In genomic region chr2:120346667-120347358, GRCh38 we compare ENCODE assay signal across 9 cellular contexts. TPM values are rescaled to one million over a fixed set of nuclear protein-coding genes. Genes with fewer than 3 reads are reported as not detected.
DNase-seq lines count a peak whose midpoint lies in the region; ATAC-seq, FAIRE-seq and TF ChIP-seq lines count a peak whose summit lies in the region.
"Had no signal": no experiment of that assay in that cellular context is flagged by ENCODE, and none has a peak within 500 bp of the region (broad histone marks: within the 10 kb centered on the region; RNA-seq: fewer than 3 reads in every experiment).

No MANE protein-coding gene starts in this region.

- H3K14ac ChIP-seq in H1 (ENCODE audit: insufficient read length) = no peak overlapping the region

- H3K56ac ChIP-seq in H1 (replicated peaks; ENCODE audit: insufficient read length, low read depth, low read length) = no peak overlapping the region

- H3K79me2 ChIP-seq in H1 (ENCODE audit: control insufficient read depth in 1 of 2, insufficient read depth in 2 of 2, low read length in 2 of 2) = no peaks in the 10 kb centered on the region

- no peak for TF ChIP-seq RAD21 in H1 (IDR thresholded peaks at IDR 0.05 in 1 of 2, conservative IDR thresholded peaks at IDR 0.05 in 1 of 2; ENCODE audit: low read depth in 2 of 2, low read length in 2 of 2)

- no peak overlapping the region for H2BK20ac ChIP-seq in H1 (ENCODE audit: low read length)

- H3K23ac ChIP-seq in H1 (ENCODE audit: insufficient read length) = no peak overlapping the region

- H3K9ac ChIP-seq in H1 (replicated peaks in 1 of 4; ENCODE audit: extremely low read depth in 1 of 4, low read depth in 3 of 4, low read length in 3 of 4) = no peak overlapping the region

- H3K4me3 ChIP-seq in RWPE2 (ENCODE audit: severe bottlenecking) = no peak overlapping the region
- H3K4me3 ChIP-seq in H1 (ENCODE audit: extremely low read depth in 1 of 4, insufficient read depth in 2 of 4, low read depth in 3 of 4, low read length in 4 of 4) = peak overlapping the region; percentile 30 to 52 (median 38)
- H3K4me3 ChIP-seq in body of pancreas = no peak overlapping the region
- H3K4me3 ChIP-seq: SK-N-MC had no signal

- peak overlapping the region; percentile 64 for H4K8ac ChIP-seq in H1 (ENCODE audit: extremely low read depth, insufficient read depth, low read length)

- TF ChIP-seq CTCF in RWPE2 (IDR thresholded peaks at IDR 0.05; ENCODE audit: poor library complexity, severe bottlenecking) (no peak), H1 (IDR thresholded peaks at IDR 0.05; ENCODE audit: control extremely low read depth in 1 of 3, insufficient read depth in 1 of 3, low read depth in 1 of 3, low read length in 3 of 3) (no peak), body of pancreas (IDR thresholded peaks at IDR 0.05) (no peak)

- H3K27me3 Mint-ChIP-seq in naive thymus-derived CD8-positive, alpha-beta T cell = peaks cover 24 to 63% (median 48%) of the 10 kb centered on the region in 5 donors

- H3K36me3 ChIP-seq in RWPE2 (ENCODE audit: low read depth) (no peaks in the 10 kb centered on the region), H1 (ENCODE audit: control insufficient read depth in 2 of 4, insufficient read depth in 4 of 4, low read length in 3 of 4) (peaks cover 0 to 19% (median 0%) of the 10 kb centered on the region in 4 experiments; a peak in 2 of 8 replicates), body of pancreas (replicated peaks in 1 of 2; ENCODE audit: insufficient read depth in 1 of 2, low read depth in 2 of 2) (no peaks in the 10 kb centered on the region)

- peak overlapping the region; percentile 32; the same call in 1 of the 2 replicates for H3K18ac ChIP-seq in H1 (ENCODE audit: extremely low read depth, low read length)

- peaks cover 7 to 31% (median 28%) of the 10 kb centered on the region in 4 donors for H3K4me1 Mint-ChIP-seq in naive thymus-derived CD8-positive, alpha-beta T cell

- no peak overlapping the region for H3K4ac ChIP-seq in H1 (replicated peaks; ENCODE audit: insufficient read length, low read depth, low read length)

- H3K4me3 Mint-ChIP-seq in naive thymus-derived CD8-positive, alpha-beta T cell = peak overlapping the region; percentile 70 to 89 (median 83)

- peak overlapping the region in 1 of 10 donors; percentile 0 for H3K27ac Mint-ChIP-seq in naive thymus-derived CD8-positive, alpha-beta T cell

- peaks cover 3 to 8% of the 10 kb centered on the region in 2 experiments for H4K20me1 ChIP-seq in H1 (replicated peaks in 1 of 2; ENCODE audit: control insufficient read depth in 1 of 2, insufficient read depth in 2 of 2, low read length in 2 of 2)

- H2BK15ac ChIP-seq in H1 (ENCODE audit: low read length) = no peak overlapping the region; the same call in 1 of the 2 replicates

- H3K36me3 Mint-ChIP-seq in naive thymus-derived CD8-positive, alpha-beta T cell = peaks cover 0 to 2% (median 0%) of the 10 kb centered on the region in 3 donors

- H3K27me3 ChIP-seq in RWPE2 (ENCODE audit: insufficient read depth, poor library complexity, severe bottlenecking) (peaks cover 50% of the 10 kb centered on the region), H1 (replicated peaks in 1 of 4; ENCODE audit: control insufficient read depth in 3 of 4, extremely low read depth in 1 of 4, insufficient read depth in 3 of 4, low read length in 3 of 4) (peaks cover 55 to 96% (median 90%) of the 10 kb centered on the region in 4 experiments), body of pancreas (peaks cover 0 to 32% of the 10 kb centered on the region in 2 donors)

- peaks cover 13% of the 10 kb centered on the region; the same call in 1 of the 2 replicates for H3K23me2 ChIP-seq in H1 (ENCODE audit: low read depth, low read length)

- DNase-seq in DMS153 treated with DMSO at 0.1 percent for 48 hours (lab: John Stamatoyannopoulos, UW; ENCODE audit: unreplicated experiment) (peak; percentile 4), DMS153 (lab: John Stamatoyannopoulos, UW) (no peak), RWPE2 (ENCODE audit: low spot score) (no peak), H1 (ENCODE audit: low read depth in 1 of 2, low spot score in 2 of 2) (peak in 1 of 2 experiments; percentile 63), LoVo (ENCODE audit: low spot score) (no peak), body of pancreas (no peak)
- no peak for DNase-seq in naive thymus-derived CD8-positive, alpha-beta T cell

- H2BK5ac ChIP-seq in H1 (ENCODE audit: low read depth, low read length) = no peak overlapping the region

- no peak for TF ChIP-seq EP300 in H1 (IDR thresholded peaks at IDR 0.05; ENCODE audit: borderline replicate concordance in 1 of 2, low read depth in 2 of 2, low read length in 2 of 2)

- intact Hi-C loops in body of pancreas (cut with DNase I) = no loop called here

- H3K4me2 ChIP-seq in H1 (ENCODE audit: insufficient read depth in 1 of 2, low read depth in 2 of 2, low read length in 2 of 2) = peak overlapping the region; percentile 76 to 98

- CTCF ChIA-PET in H1 (lab: Charles Lee; ENCODE audit: partially characterized antibody) = interaction anchor here (0.6 to 9.9 kb wide), 17 partner anchors 11 to 792 kb away, joined by 3 to 118 read pairs (median 3); partner anchors contain the start of gene RALB

- H3K27ac ChIP-seq in RWPE2 (ENCODE audit: poor library complexity, severe bottlenecking) (no peak overlapping the region), H1 (ENCODE audit: low read depth, low read length) (no peak overlapping the region), body of pancreas (no peak overlapping the region)
- H3K27ac ChIP-seq: SK-N-MC had no signal

- H4K5ac ChIP-seq in H1 (ENCODE audit: insufficient read length, low read depth, low read length) = no peak overlapping the region

- H3K9me3 ChIP-seq in RWPE2 (ENCODE audit: severe bottlenecking) (no peaks in the 10 kb centered on the region), H1 (ENCODE audit: insufficient read depth in 2 of 2, low read depth in 1 of 2, low read length in 1 of 2) (no peaks in the 10 kb centered on the region), body of pancreas (no peaks in the 10 kb centered on the region)

- no peak overlapping the region for H2AK5ac ChIP-seq in H1 (ENCODE audit: low read depth, low read length)

- 6% methylated on average over 35 of the region's 54 CpGs; no CpG with 5 or more reads in 1 of the 2 experiments for WGBS in H1 (ENCODE audit: extremely low coverage in 1 of 2, insufficient coverage in 1 of 2, insufficient read length in 1 of 2, insufficient replicate concordance in 2 of 2, low coverage in 1 of 2, low lambda C conversion rate in 2 of 2, missing lambda C conversion rate in 1 of 2), 2 experiments
- WGBS in body of pancreas, 2 donors = 2 to 3% methylated on average over 43 to 54 of the region's 54 CpGs

- H3K79me1 ChIP-seq in H1 (ENCODE audit: low read depth, low read length) = no peaks in the 10 kb centered on the region

- H2BK12ac ChIP-seq in H1 (ENCODE audit: low read depth, low read length) = peak overlapping the region; percentile 68; the same call in 1 of the 2 replicates

- no peaks in the 10 kb centered on the region for H3K4me1 ChIP-seq in RWPE2 (ENCODE audit: insufficient read depth, poor library complexity, severe bottlenecking)
- H3K4me1 ChIP-seq in H1 (replicated peaks in 1 of 4; ENCODE audit: control insufficient read depth in 3 of 4, insufficient read depth in 4 of 4, low read length in 3 of 4) = peaks cover 11 to 46% (median 26%) of the 10 kb centered on the region in 4 experiments
- peaks cover 39% of the 10 kb centered on the region for H3K4me1 ChIP-seq in body of pancreas

- no peak overlapping the region for H2AFZ ChIP-seq in H1 (ENCODE audit: low read length)

- POLR2A ChIA-PET in H1 (lab: Charles Lee; ENCODE audit: partially characterized antibody) = interaction anchor here (0.9 to 1.5 kb wide), 2 partner anchors 88 to 728 kb away, joined by 3 to 4 read pairs; no protein-coding TSS in a partner anchor
- POLR2A ChIA-PET in naive thymus-derived CD8-positive, alpha-beta T cell (lab: Charles Lee) = interaction anchor here (0.6 kb wide), 1 partner anchor 1968 kb away, joined by 3 read pairs; no protein-coding TSS in a partner anchor

- FAIRE-seq in H1 (lab: Jason Lieb, UNC) = no peak

- H4K91ac ChIP-seq in H1 (replicated peaks; ENCODE audit: insufficient read length, low read length) = no peak overlapping the region

- H2BK120ac ChIP-seq in H1 (replicated peaks; ENCODE audit: low read depth, low read length) = no peak overlapping the region

- peaks cover 0 to 2% (median 0%) of the 10 kb centered on the region in 9 donors for H3K9me3 Mint-ChIP-seq in naive thymus-derived CD8-positive, alpha-beta T cell

- ATAC-seq in RWPE2 (ENCODE audit: low read depth) = peak; percentile 6; the same call in 1 of the 3 replicates
- peak in 1 of 2 donors; percentile 20 for ATAC-seq in naive thymus-derived CD8-positive, alpha-beta T cell
- no peak for ATAC-seq in HG03460 (IDR thresholded peaks at IDR 0.05; ENCODE audit: unreplicated experiment)
- no peak for ATAC-seq in body of pancreas

- no peak for TF ChIP-seq POLR2A in H1 (IDR thresholded peaks at IDR 0.05; ENCODE audit: control extremely low read depth in 1 of 2, low read depth in 2 of 2, low read length in 2 of 2)
- no peak for TF ChIP-seq POLR2A in body of pancreas (IDR thresholded peaks at IDR 0.05)

TF ChIP-seq in H1, 55 proteins besides CTCF, POLR2A, EP300 and RAD21:
- peak; percentile 66 for TF ChIP-seq RNF2 (IDR thresholded peaks at IDR 0.05; ENCODE audit: borderline replicate concordance, low read depth, low read length, missing control alignments, poor library complexity, severe bottlenecking)
- TF ChIP-seq EZH2 (IDR thresholded peaks at IDR 0.05; ENCODE audit: low read depth, low read length, severe bottlenecking) = peak; percentile 98
- TF ChIP-seq SIN3A (conservative IDR thresholded peaks at IDR 0.05 in 1 of 2, IDR thresholded peaks at IDR 0.05 in 1 of 2; ENCODE audit: low read depth in 1 of 2, low read length in 2 of 2) = no peak
- no peak for TF ChIP-seq CBX8 (IDR thresholded peaks at IDR 0.05; ENCODE audit: borderline replicate concordance, low read depth, low read length)
- peak; percentile 98 for TF ChIP-seq SUZ12 (IDR thresholded peaks at IDR 0.05; ENCODE audit: low read length)
TF ChIP-seq in H1: peak in this region for 3.

RNA-seq across cellular contexts. Expression of gene INHBB, which starts 0.9 kb away (rescaled TPM):
- total RNA-seq in H1 (2021; fragmentation: NEBNext Ultra II Directional; extraction: Animal tissue kit (Norgen Biotek cat#: 25700)) = 0.23 and 0.30 TPM in 2 replicates
- 0.24 and 0.32 TPM in 2 replicates for polyA plus RNA-seq in H1 (2011; rRNA removed)
- polyA plus RNA-seq in H1 (2011; cell fraction: cytosol; rRNA removed) = 0.25 TPM
- 0.44 TPM for polyA plus RNA-seq in H1 (2011; cell fraction: nucleus; rRNA removed)
- 0.27 to 0.51 TPM (median 0.42 TPM) in 4 replicates for polyA plus RNA-seq in H1 (2012, experiment 1 of 2)
- 0.31 TPM for polyA plus RNA-seq in H1 (2012, experiment 2 of 2)
- polyA plus RNA-seq in H1 (2013, experiment 1 of 2) = 0.10 TPM
- 0.15 TPM for polyA plus RNA-seq in H1 (2013, experiment 2 of 2)
- polyA minus RNA-seq in H1 (2011; rRNA and poly(A)+ RNA removed) = 0.19 and 0.46 TPM in 2 replicates
- polyA minus RNA-seq in H1 (2011; cell fraction: cytosol; rRNA and poly(A)+ RNA removed) = 0.44 TPM
- polyA minus RNA-seq in H1 (2011; cell fraction: nucleus; rRNA and poly(A)+ RNA removed) = 0.50 TPM
- not detected for total RNA-seq in naive thymus-derived CD8-positive, alpha-beta T cell
- polyA plus RNA-seq in naive thymus-derived CD8-positive, alpha-beta T cell = not detected
- 1 to 10 TPM; 3.6 to 7.9 TPM for total RNA-seq in body of pancreas

Comparison
In these comparisons a context has a peak if more than half of its experiments do, and no peak if none do; other contexts are left out.
1. H3K4me3 ChIP-seq: peak in H1 (4 of 4); none in RWPE2 (single experiment) and body of pancreas (0 of 2).